In the genomic region with DNA sequence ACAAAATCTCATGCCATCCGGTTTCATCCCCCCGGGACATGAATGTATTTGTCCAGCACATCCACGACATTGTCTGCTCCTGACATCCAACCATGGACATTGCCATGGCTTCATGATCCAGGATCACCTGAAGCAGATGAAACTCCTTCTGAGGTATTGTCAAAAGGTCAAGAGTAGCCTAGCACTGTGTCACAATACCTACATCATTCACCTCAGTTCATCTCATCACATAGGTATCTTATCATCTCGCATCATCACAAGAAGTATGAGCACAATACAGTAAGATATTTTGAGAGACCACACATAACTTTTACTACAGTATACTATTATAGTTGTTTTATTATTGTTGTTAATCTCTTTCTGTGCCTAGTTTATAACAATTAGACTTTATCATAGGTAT, we compare ENCODE assay signal across 24 cellular contexts.
"Had no signal": no experiment of that assay in that cellular context is flagged by ENCODE, and none has a peak within 500 bp of the region (broad histone marks: within the 10 kb centered on the region; RNA-seq: fewer than 3 reads in every experiment).

No MANE protein-coding gene starts in this region.

- ATAC-seq: effector memory CD8-positive, alpha-beta T cell; esophagus mucosa; foreskin keratinocyte; gastrocnemius medialis; gastroesophageal sphincter; heart left ventricle; heart right ventricle had no signal

- H3K9me3 ChIP-seq: colonic mucosa, gastrocnemius medialis, gastroesophageal sphincter had no signal

- H3K27me3 ChIP-seq: colonic mucosa, dorsolateral prefrontal cortex, esophagus muscularis mucosa, esophagus squamous epithelium, foreskin keratinocyte, gastrocnemius medialis, gastroesophageal sphincter, heart left ventricle, heart right ventricle had no signal

- H3K4me3 ChIP-seq: colonic mucosa, coronary artery, dorsolateral prefrontal cortex, esophagus muscularis mucosa, esophagus squamous epithelium, gastrocnemius medialis, gastroesophageal sphincter, heart left ventricle, heart right ventricle had no signal

- H3K27ac ChIP-seq: colonic mucosa, coronary artery, dorsolateral prefrontal cortex, epithelial cell of prostate, esophagus muscularis mucosa, esophagus squamous epithelium, foreskin keratinocyte, gastrocnemius medialis, gastroesophageal sphincter, heart left ventricle, heart right ventricle had no signal

- H3K4me1 ChIP-seq: colonic mucosa, esophagus muscularis mucosa, esophagus squamous epithelium, foreskin keratinocyte, gastrocnemius medialis, gastroesophageal sphincter, heart left ventricle, heart right ventricle had no signal

- DNase-seq: colonic mucosa; cortex of kidney; dermis blood vessel endothelial cell; dorsolateral prefrontal cortex; effector CD4-positive, alpha-beta T cell; effector CD8-positive, alpha-beta T cell; effector memory CD4-positive, alpha-beta T cell; effector memory CD8-positive, alpha-beta T cell; endodermal cell; erythroblast; esophagus squamous epithelium; foreskin fibroblast; foreskin keratinocyte; foreskin melanocyte; gastrocnemius medialis; glutamatergic neuron; head of caudate nucleus; heart left ventricle; heart right ventricle had no signal

- H3K36me3 ChIP-seq: colonic mucosa, esophagus muscularis mucosa, esophagus squamous epithelium, gastrocnemius medialis, gastroesophageal sphincter, heart left ventricle, heart right ventricle had no signal
